In genomic region chr6:43016935-43017334, GRCh38 we compare ENCODE assay signal across 1 cellular context.
TF ChIP-seq lines count a peak whose summit lies in the region.

No MANE protein-coding gene starts in this region.

TF ChIP-seq in K562, 482 proteins besides CTCF, POLR2A, EP300 and RAD21:
- TF ChIP-seq ILF3 (IDR thresholded peaks at IDR 0.05; ENCODE audit: borderline replicate concordance) (no peak), NCOA4 (IDR thresholded peaks at IDR 0.05; ENCODE audit: partially characterized antibody) (no peak), CC2D1A (IDR thresholded peaks at IDR 0.05) (no peak), RBFOX2 (IDR thresholded peaks at IDR 0.05; ENCODE audit: low read depth, low read length) (peak; percentile 48)
- TF ChIP-seq, protein P1, sequence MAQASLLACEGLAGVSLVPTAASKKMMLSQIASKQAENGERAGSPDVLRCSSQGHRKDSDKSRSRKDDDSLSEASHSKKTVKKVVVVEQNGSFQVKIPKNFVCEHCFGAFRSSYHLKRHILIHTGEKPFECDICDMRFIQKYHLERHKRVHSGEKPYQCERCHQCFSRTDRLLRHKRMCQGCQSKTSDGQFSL (CRISPR knock-in tag; IDR thresholded peaks at IDR 0.05), result 0 out of 2 replicates have a peak, but pooled peaks have one; percentile 13
- TF ChIP-seq, protein P1 (tag; IDR thresholded peaks at IDR 0.05), result no peak
- TF ChIP-seq, protein P2, sequence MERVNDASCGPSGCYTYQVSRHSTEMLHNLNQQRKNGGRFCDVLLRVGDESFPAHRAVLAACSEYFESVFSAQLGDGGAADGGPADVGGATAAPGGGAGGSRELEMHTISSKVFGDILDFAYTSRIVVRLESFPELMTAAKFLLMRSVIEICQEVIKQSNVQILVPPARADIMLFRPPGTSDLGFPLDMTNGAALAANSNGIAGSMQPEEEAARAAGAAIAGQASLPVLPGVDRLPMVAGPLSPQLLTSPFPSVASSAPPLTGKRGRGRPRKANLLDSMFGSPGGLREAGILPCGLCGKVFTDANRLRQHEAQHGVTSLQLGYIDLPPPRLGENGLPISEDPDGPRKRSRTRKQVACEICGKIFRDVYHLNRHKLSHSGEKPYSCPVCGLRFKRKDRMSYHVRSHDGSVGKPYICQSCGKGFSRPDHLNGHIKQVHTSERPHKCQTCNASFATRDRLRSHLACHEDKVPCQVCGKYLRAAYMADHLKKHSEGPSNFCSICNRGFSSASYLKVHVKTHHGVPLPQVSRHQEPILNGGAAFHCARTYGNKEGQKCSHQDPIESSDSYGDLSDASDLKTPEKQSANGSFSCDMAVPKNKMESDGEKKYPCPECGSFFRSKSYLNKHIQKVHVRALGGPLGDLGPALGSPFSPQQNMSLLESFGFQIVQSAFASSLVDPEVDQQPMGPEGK (CRISPR knock-in tag; IDR thresholded peaks at IDR 0.05; ENCODE audit: borderline replicate concordance), result no peak
